ENCODE assay signal across 8 cellular contexts in the genomic region with DNA sequence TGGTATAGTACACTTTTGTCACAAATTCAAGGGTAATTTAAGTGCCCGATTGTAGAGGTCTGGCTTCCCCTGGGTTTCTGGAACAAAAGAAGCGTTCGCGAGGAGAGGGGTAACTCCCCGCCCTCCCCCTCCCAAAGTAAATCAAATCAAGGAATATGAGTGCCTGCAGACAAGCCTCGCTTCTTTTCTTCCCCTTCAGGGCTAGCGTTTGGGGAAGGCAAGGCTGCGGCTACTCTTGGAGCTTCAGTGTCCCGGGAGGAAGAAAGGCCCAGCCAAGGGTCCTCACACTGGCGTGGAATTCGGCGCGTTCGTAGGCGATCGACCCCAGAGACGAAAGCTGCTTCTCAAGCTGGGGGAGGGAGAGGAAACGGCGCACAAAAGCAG. TPM values are rescaled to one million over a fixed set of nuclear protein-coding genes. Genes with fewer than 3 reads are reported as not detected.
DNase-seq lines count a peak whose midpoint lies in the region; ATAC-seq, FAIRE-seq and TF ChIP-seq lines count a peak whose summit lies in the region.

No MANE protein-coding gene starts in this region.

- TF ChIP-seq CTCF in HL-60 (IDR thresholded peaks at IDR 0.05; ENCODE audit: insufficient read depth, low read length): no peak

- no peaks in the 10 kb centered on the region for H3K9me3 Mint-ChIP-seq in activated T-helper 1 cell treated with anti-CD3 and anti-CD28 coated beads, Interleukin-12 subunit alpha, Interleukin-12 subunit beta, Interleukin-2, Interleukin-4 antibody, amounts not matched to agents 30 ng/mL and 10 ng/mL and 1 ng/mL, durations not matched to agents 14 hours and 24 hours and 36 hours

- H3K4me1 ChIP-seq in right cardiac atrium (ENCODE audit: control insufficient read depth, insufficient read depth, low read length) (no peaks in the 10 kb centered on the region), small intestine (ENCODE audit: control insufficient read depth in 2 of 2, insufficient read depth in 1 of 2, low read depth in 1 of 2, low read length in 1 of 2) (no peaks in the 10 kb centered on the region)

- no peaks in the 10 kb centered on the region for H3K27me3 Mint-ChIP-seq in activated T-helper 1 cell treated with anti-CD3 and anti-CD28 coated beads, Interleukin-12 subunit alpha, Interleukin-12 subunit beta, Interleukin-2, Interleukin-4 antibody, amounts not matched to agents 30 ng/mL and 10 ng/mL and 1 ng/mL, durations not matched to agents 14 hours and 24 hours and 36 hours (ENCODE audit: insufficient read depth)

- under 1% methylated on average over 19 of the region's 19 CpGs for WGBS in right cardiac atrium
- 0% methylated on average over 18 to 19 of the region's 19 CpGs for WGBS in small intestine, 3 donors

- peak overlapping the region; percentile 100 for H3K27ac ChIP-seq in HL-60 (replicated peaks)
- peak overlapping the region; percentile 95 for H3K27ac ChIP-seq in right cardiac atrium (ENCODE audit: low read length)
- H3K27ac ChIP-seq in small intestine (ENCODE audit: low read depth in 1 of 2, low read length in 1 of 2): peak overlapping the region; percentile 89 to 98

- H3K27me3 ChIP-seq in HL-60 (ENCODE audit: insufficient read depth, poor library complexity, severe bottlenecking) (no peaks in the 10 kb centered on the region), right cardiac atrium (ENCODE audit: control insufficient read depth, insufficient read depth) (no peaks in the 10 kb centered on the region), small intestine (ENCODE audit: control insufficient read depth in 2 of 2, insufficient read depth in 2 of 2, low read length in 2 of 2) (no peaks in the 10 kb centered on the region)

- no peak for TF ChIP-seq POLR2A in GM12891 (IDR thresholded peaks at IDR 0.05; ENCODE audit: low read depth, low read length)

- H3K36me3 ChIP-seq in small intestine (ENCODE audit: control insufficient read depth in 2 of 2, insufficient read depth in 2 of 2, low read length in 2 of 2): no peaks in the 10 kb centered on the region

- no peaks in the 10 kb centered on the region for H3K9me3 ChIP-seq in right cardiac atrium (ENCODE audit: control insufficient read depth, low read length)
- no peaks in the 10 kb centered on the region for H3K9me3 ChIP-seq in small intestine (ENCODE audit: control insufficient read depth, low read depth)

- H3K36me3 Mint-ChIP-seq in activated T-helper 1 cell treated with anti-CD3 and anti-CD28 coated beads, Interleukin-12 subunit alpha, Interleukin-12 subunit beta, Interleukin-2, Interleukin-4 antibody, amounts not matched to agents 30 ng/mL and 10 ng/mL and 1 ng/mL, durations not matched to agents 14 hours and 24 hours and 36 hours (ENCODE audit: low read depth): peaks cover 27% of the 10 kb centered on the region

- peak overlapping the region; percentile 99 for H3K27ac Mint-ChIP-seq in activated T-helper 1 cell treated with anti-CD3 and anti-CD28 coated beads, Interleukin-12 subunit alpha, Interleukin-12 subunit beta, Interleukin-2, Interleukin-4 antibody, amounts not matched to agents 30 ng/mL and 10 ng/mL and 1 ng/mL, durations not matched to agents 14 hours and 24 hours and 36 hours

- FAIRE-seq in small intestine (lab: Jason Lieb, UNC) (no peak), GM12891 (lab: Jason Lieb, UNC) (no peak)

- DNase-seq in HL-60 (ENCODE audit: low read depth in 1 of 2, low spot score in 1 of 2) (no peak), right cardiac atrium (no peak), small intestine (no peak), GM12891 (ENCODE audit: insufficient read length, low spot score) (no peak), DMS53 treated with DMSO at 0.1 percent for 48 hours (lab: John Stamatoyannopoulos, UW; ENCODE audit: unreplicated experiment) (no peak)
- DNase-seq in activated T-helper 1 cell treated with anti-CD3 and anti-CD28 coated beads, Interleukin-12 subunit alpha, Interleukin-12 subunit beta, Interleukin-2, Interleukin-4 antibody, amounts not matched to agents 30 ng/mL and 10 ng/mL and 1 ng/mL, durations not matched to agents 14 hours and 24 hours and 36 hours (ENCODE audit: low spot score): no peak
- no peak for DNase-seq in stimulated activated CD4-positive, alpha-beta T cell treated with anti-CD3 and anti-CD28 coated beads, Interleukin-12 subunit alpha, Interleukin-12 subunit beta, amount 100 ng/mL, for 4 hours

- ATAC-seq in right cardiac atrium: no peak
- no peak for ATAC-seq in HG02623 (IDR thresholded peaks at IDR 0.05; ENCODE audit: unreplicated experiment)

- H3K4me1 Mint-ChIP-seq in activated T-helper 1 cell treated with anti-CD3 and anti-CD28 coated beads, Interleukin-12 subunit alpha, Interleukin-12 subunit beta, Interleukin-2, Interleukin-4 antibody, amounts not matched to agents 30 ng/mL and 10 ng/mL and 1 ng/mL, durations not matched to agents 14 hours and 24 hours and 36 hours (ENCODE audit: low read depth): peaks cover 22% of the 10 kb centered on the region

- intact Hi-C loops in activated T-helper 1 cell treated with anti-CD3 and anti-CD28 coated beads, Interleukin-12 subunit alpha, Interleukin-12 subunit beta, Interleukin-2, Interleukin-4 antibody, amounts not matched to agents 30 ng/mL and 10 ng/mL and 1 ng/mL, durations not matched to agents 14 hours and 24 hours and 36 hours (cut with micrococcal nuclease): loop anchor here (2.0 to 5.0 kb wide), 3 partner anchors 18 to 1687 kb away; a partner anchor contains a TSS
- intact Hi-C loops in right cardiac atrium (cut with DNase I): loop anchor here in 2 of 4 donors (2.0 to 10.0 kb wide), 2 partner anchors 24 to 90 kb away; no protein-coding TSS in a partner anchor

- H3K4me3 Mint-ChIP-seq in activated T-helper 1 cell treated with anti-CD3 and anti-CD28 coated beads, Interleukin-12 subunit alpha, Interleukin-12 subunit beta, Interleukin-2, Interleukin-4 antibody, amounts not matched to agents 30 ng/mL and 10 ng/mL and 1 ng/mL, durations not matched to agents 14 hours and 24 hours and 36 hours: peak overlapping the region; percentile 97

- H3K4me3 ChIP-seq in HL-60 (replicated peaks; ENCODE audit: insufficient read depth, low read length): peak overlapping the region; percentile 74
- H3K4me3 ChIP-seq in right cardiac atrium (ENCODE audit: low read length): peak overlapping the region; percentile 78
- H3K4me3 ChIP-seq in small intestine (ENCODE audit: low read depth in 1 of 2, low read length in 2 of 2): peak overlapping the region; percentile 44 to 89

TF ChIP-seq in GM12891, 5 proteins besides CTCF, POLR2A, EP300 and RAD21:
- TF ChIP-seq POLR2AphosphoS5 (IDR thresholded peaks at IDR 0.05; ENCODE audit: low read depth, low read length) (no peak), PAX5 (IDR thresholded peaks at IDR 0.05; ENCODE audit: insufficient read depth, low read length, severe bottlenecking) (no peak), POU2F2 (IDR thresholded peaks at IDR 0.05; ENCODE audit: low read depth, low read length) (no peak), SPI1 (IDR thresholded peaks at IDR 0.05; ENCODE audit: low read depth, low read length) (no peak), TAF1 (IDR thresholded peaks at IDR 0.05; ENCODE audit: low read depth, low read length) (no peak)
TF ChIP-seq in GM12891: peak in this region for 0.

RNA-seq across cellular contexts. Expression of a gene that starts 0.4 kb away (rescaled TPM):
- total RNA-seq in activated T-helper 1 cell treated with anti-CD3 and anti-CD28 coated beads, Interleukin-12 subunit alpha, Interleukin-12 subunit beta, Interleukin-2, Interleukin-4 antibody, amounts not matched to agents 30 ng/mL and 10 ng/mL and 1 ng/mL, durations not matched to agents 14 hours and 24 hours and 36 hours: 314 and 321 TPM in 2 replicates
- 10 to 100 TPM; 18.8 to 28.9 (median 21.6) TPM for total RNA-seq in right cardiac atrium
- polyA plus RNA-seq in right cardiac atrium: 14.8 TPM
- 10 to 100 TPM; 19.5 to 66.4 (median 24.4) TPM for polyA plus RNA-seq in small intestine
- 79.8 TPM for polyA plus RNA-seq in GM12891 (2012; ENCODE audit: low read depth, missing spikeins)

Comparison
In these comparisons a context has a peak if more than half of its experiments do, and no peak if none do; other contexts are left out.
1. RNA of a gene that starts 0.4 kb away (total RNA-seq): 314 to 321 TPM in activated T-helper 1 cell treated with anti-CD3 and anti-CD28 coated beads, Interleukin-12 subunit alpha, Interleukin-12 subunit beta, Interleukin-2, Interleukin-4 antibody, amounts not matched to agents 30 ng/mL and 10 ng/mL and 1 ng/mL, durations not matched to agents 14 hours and 24 hours and 36 hours; 18.8 to 28.9 TPM in right cardiac atrium; every median in the first group is over 10 times any median in the second.
2. Peak in every context shown above with its lines, with median percentiles within 50 percentile points of each other: H3K27ac ChIP-seq and H3K4me3 ChIP-seq.